Comparison of ENCODE assay signal across 10 cellular contexts in genomic region chr5:35436441-35437057, GRCh38.
DNase-seq lines count a peak whose midpoint lies in the region; ATAC-seq, FAIRE-seq and TF ChIP-seq lines count a peak whose summit lies in the region.
"Had no signal": no experiment of that assay in that cellular context is flagged by ENCODE, and none has a peak within 500 bp of the region (broad histone marks: within the 10 kb centered on the region; RNA-seq: fewer than 3 reads in every experiment).

No MANE protein-coding gene starts in this region.

- peaks cover 8% of the 10 kb centered on the region for H3K9me3 Mint-ChIP-seq in natural killer cell treated with Interleukin-12 subunit alpha and Interleukin-12 subunit beta and Interleukin-15 and Interleukin-18, amount 100 ng/mL, for 72 hours
- H3K9me3 Mint-ChIP-seq: activated T-cell treated with anti-CD3 and anti-CD28 coated beads, Interleukin-2, amount 50 U/mL, for 72 hours had no signal

- no peaks in the 10 kb centered on the region for H3K36me3 Mint-ChIP-seq in natural killer cell treated with Interleukin-12 subunit alpha and Interleukin-12 subunit beta and Interleukin-15 and Interleukin-18, amount 100 ng/mL, for 72 hours
- H3K36me3 Mint-ChIP-seq: CD4-positive, CD25-positive, alpha-beta regulatory T cell had no signal

- H3K36me3 ChIP-seq in Panc1 (ENCODE audit: control insufficient read depth, insufficient read depth, low read length) (no peaks in the 10 kb centered on the region), esophagus squamous epithelium (no peaks in the 10 kb centered on the region), small intestine (ENCODE audit: control insufficient read depth in 2 of 2, insufficient read depth in 2 of 2, low read length in 2 of 2) (no peaks in the 10 kb centered on the region), uterus (no peaks in the 10 kb centered on the region)

- H3K9me3 ChIP-seq in Panc1 (ENCODE audit: control insufficient read depth, insufficient read depth, low read depth, low read length) (no peaks in the 10 kb centered on the region; the same call in 1 of the 2 replicates), esophagus squamous epithelium (no peaks in the 10 kb centered on the region), small intestine (ENCODE audit: control insufficient read depth, low read depth) (no peaks in the 10 kb centered on the region), uterus (no peaks in the 10 kb centered on the region)

- H3K27ac ChIP-seq in Panc1 (ENCODE audit: low read length) = no peak overlapping the region
- no peak overlapping the region for H3K27ac ChIP-seq in esophagus squamous epithelium
- H3K27ac ChIP-seq in small intestine (ENCODE audit: low read depth in 1 of 2, low read length in 1 of 2) = no peak overlapping the region
- no peak overlapping the region for H3K27ac ChIP-seq in uterus

- POLR2A ChIA-PET in Panc1 (lab: Charles Lee) = interaction anchor here (0.5 kb wide), 1 partner anchor 856 kb away, joined by 5 read pairs; no protein-coding TSS in a partner anchor

- peaks cover 7 to 9% of the 10 kb centered on the region in 2 donors for H3K27me3 Mint-ChIP-seq in natural killer cell treated with Interleukin-12 subunit alpha and Interleukin-12 subunit beta and Interleukin-15 and Interleukin-18, amount 100 ng/mL, for 72 hours

- H3K27ac Mint-ChIP-seq in natural killer cell treated with Interleukin-12 subunit alpha and Interleukin-12 subunit beta and Interleukin-15 and Interleukin-18, amount 100 ng/mL, for 72 hours = no peak overlapping the region
- H3K27ac Mint-ChIP-seq: activated T-cell treated with anti-CD3 and anti-CD28 coated beads, Interleukin-2, amount 50 U/mL, for 72 hours; CD4-positive, CD25-positive, alpha-beta regulatory T cell had no signal

- H3K27me3 ChIP-seq in Panc1 (ENCODE audit: control insufficient read depth, insufficient read depth, low read length) = no peaks in the 10 kb centered on the region
- H3K27me3 ChIP-seq in esophagus squamous epithelium = no peaks in the 10 kb centered on the region
- H3K27me3 ChIP-seq in small intestine (ENCODE audit: control insufficient read depth in 2 of 2, insufficient read depth in 2 of 2, low read length in 2 of 2) = no peaks in the 10 kb centered on the region
- H3K27me3 ChIP-seq in uterus = no peaks in the 10 kb centered on the region

- BruUV-seq in Panc1 (replicated peaks; lab: Mats Ljungman, UMichigan) = no TSS peak

- peak; percentile 26; the same call in 1 of the 2 replicates for TF ChIP-seq CTCF in Panc1 (IDR thresholded peaks at IDR 0.05)
- TF ChIP-seq CTCF in esophagus squamous epithelium (IDR thresholded peaks at IDR 0.05) = peak in 5 of 6 experiments; percentile 24 to 56 (median 32)
- TF ChIP-seq CTCF in uterus (IDR thresholded peaks at IDR 0.05) = peak in 2 of 4 experiments; percentile 16 to 21

- 78 to 79% methylated on average over 6 of the region's 6 CpGs for WGBS in esophagus squamous epithelium, 2 donors
- 47 to 67% (median 57%) methylated on average over 6 of the region's 6 CpGs for WGBS in small intestine, 3 donors

- peak; percentile 41 to 42 for DNase-seq in NCI-H2081 (lab: John Stamatoyannopoulos, UW)
- DNase-seq in NCI-H2081 treated with DMSO at 0.1 percent for 48 hours (lab: John Stamatoyannopoulos, UW) = no peak
- DNase-seq in Panc1 (ENCODE audit: low read depth, low spot score) = no peak
- no peak for DNase-seq in esophagus squamous epithelium (lab: John Stamatoyannopoulos, UW)
- DNase-seq in small intestine = peak; percentile 63
- DNase-seq in uterus = no peak
- no peak for DNase-seq in natural killer cell treated with Interleukin-12 subunit alpha and Interleukin-12 subunit beta and Interleukin-15 and Interleukin-18, amount 100 ng/mL, for 72 hours (ENCODE audit: low spot score)

- H3K4me1 Mint-ChIP-seq in natural killer cell treated with Interleukin-12 subunit alpha and Interleukin-12 subunit beta and Interleukin-15 and Interleukin-18, amount 100 ng/mL, for 72 hours (ENCODE audit: low read depth in 2 of 2) = no peaks in the 10 kb centered on the region
- H3K4me1 Mint-ChIP-seq: CD4-positive, CD25-positive, alpha-beta regulatory T cell had no signal

- H3K4me3 ChIP-seq in Panc1 (ENCODE audit: low read depth in 2 of 2, low read length in 2 of 2) (no peak overlapping the region), esophagus squamous epithelium (no peak overlapping the region), small intestine (ENCODE audit: low read depth in 1 of 2, low read length in 2 of 2) (no peak overlapping the region), uterus (no peak overlapping the region)

- H3K4me3 Mint-ChIP-seq in natural killer cell treated with Interleukin-12 subunit alpha and Interleukin-12 subunit beta and Interleukin-15 and Interleukin-18, amount 100 ng/mL, for 72 hours = no peak overlapping the region
- H3K4me3 Mint-ChIP-seq: activated T-cell treated with anti-CD3 and anti-CD28 coated beads, Interleukin-2, amount 50 U/mL, for 72 hours; CD4-positive, CD25-positive, alpha-beta regulatory T cell had no signal

- ATAC-seq in HG03159 (IDR thresholded peaks at IDR 0.05; ENCODE audit: unreplicated experiment) (peak; percentile 74), Panc1 (no peak)
- no peak for ATAC-seq in natural killer cell treated with Interleukin-12 subunit alpha and Interleukin-12 subunit beta and Interleukin-15 and Interleukin-18, amount 100 ng/mL, for 72 hours
- ATAC-seq: activated T-cell treated with anti-CD3 and anti-CD28 coated beads, Interleukin-2, amount 50 U/mL, for 72 hours had no signal

- TF ChIP-seq POLR2A in esophagus squamous epithelium (IDR thresholded peaks at IDR 0.05) (no peak), uterus (IDR thresholded peaks at IDR 0.05) (no peak)

- intact Hi-C loops in Panc1 (cut with micrococcal nuclease; ENCODE audit: unreplicated experiment) (no loop called here), esophagus squamous epithelium (cut with DNase I) (no loop called here), uterus (cut with DNase I; ENCODE audit: low total_unique reads) (no loop called here)

- CTCF ChIA-PET in Panc1 (lab: Charles Lee) = no interaction called here

- no peak for FAIRE-seq in small intestine (lab: Jason Lieb, UNC)

- H3K4me1 ChIP-seq in Panc1 (ENCODE audit: control insufficient read depth, insufficient read depth, low read length) (no peaks in the 10 kb centered on the region), esophagus squamous epithelium (peaks cover 4 to 42% (median 6%) of the 10 kb centered on the region in 3 donors), small intestine (ENCODE audit: control insufficient read depth in 2 of 2, insufficient read depth in 1 of 2, low read depth in 1 of 2, low read length in 1 of 2) (no peaks in the 10 kb centered on the region), uterus (no peaks in the 10 kb centered on the region)

- in situ Hi-C loops in Panc1 (cut with HindIII; ENCODE audit: low pct_unique_long_range_greater_than_20kb, low sequenced_read_pairs) = no loop called here

Comparison
In these comparisons a context has a peak if more than half of its experiments do, and no peak if none do; other contexts are left out.
1. DNase-seq: peak in NCI-H2081 (2 of 2) and small intestine (single experiment); none in NCI-H2081 treated with DMSO at 0.1 percent for 48 hours (single experiment), Panc1 (single experiment), esophagus squamous epithelium (single experiment), uterus (0 of 2) and natural killer cell treated with Interleukin-12 subunit alpha and Interleukin-12 subunit beta and Interleukin-15 and Interleukin-18, amount 100 ng/mL, for 72 hours (single experiment).